17 cellular contexts compared by ENCODE assay signal in the genomic region with DNA sequence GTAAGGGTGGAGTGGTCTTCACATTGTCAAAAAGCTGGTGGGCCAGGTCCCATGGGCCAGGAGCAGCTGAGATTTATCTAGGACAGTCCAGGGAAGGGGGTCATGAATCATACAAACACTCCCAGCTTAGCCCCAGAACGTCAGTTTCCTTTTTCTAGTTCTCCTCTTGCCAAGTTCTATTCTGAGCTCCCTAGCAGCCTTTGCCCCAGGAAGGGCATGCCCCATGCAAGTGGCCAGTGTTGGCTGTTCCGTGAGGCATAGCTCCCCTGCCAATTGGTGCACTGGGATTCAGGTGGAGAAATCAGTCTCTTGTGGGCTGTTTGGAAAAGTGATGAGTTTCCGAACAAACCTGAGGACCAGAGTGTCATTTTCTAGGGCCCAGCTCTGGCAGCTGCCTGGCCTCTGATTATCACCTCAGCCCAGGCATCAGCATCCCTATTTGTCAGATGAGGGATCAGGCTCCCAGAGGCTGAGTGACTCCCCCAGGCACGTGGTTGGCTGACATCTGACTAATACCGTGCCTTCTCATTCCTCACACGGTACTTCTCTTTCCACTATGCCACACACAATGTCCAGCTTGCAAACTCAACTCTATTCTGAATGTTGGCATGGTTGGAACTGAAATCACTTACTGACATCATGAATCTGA. TPM values are rescaled to one million over a fixed set of nuclear protein-coding genes. Genes with fewer than 3 reads are reported as not detected.
DNase-seq lines count a peak whose midpoint lies in the region; ATAC-seq and TF ChIP-seq lines count a peak whose summit lies in the region.
"Had no signal": no experiment of that assay in that cellular context is flagged by ENCODE, and none has a peak within 500 bp of the region (broad histone marks: within the 10 kb centered on the region; RNA-seq: fewer than 3 reads in every experiment).

No MANE protein-coding gene starts in this region.

- H3K4me1 Mint-ChIP-seq in HFFc6 (ENCODE audit: low read depth): peaks cover 24% of the 10 kb centered on the region

- no peak for TF ChIP-seq CTCF in HFFc6 (IDR thresholded peaks at IDR 0.05)
- TF ChIP-seq CTCF in body of pancreas (IDR thresholded peaks at IDR 0.05): no peak

- H3K9me3 Mint-ChIP-seq in HFFc6: peaks cover 9% of the 10 kb centered on the region

- H3K27me3 Mint-ChIP-seq in HFFc6 (ENCODE audit: insufficient read depth): peaks cover 6% of the 10 kb centered on the region
- H3K27me3 Mint-ChIP-seq: activated naive CD8-positive, alpha-beta T cell had no signal

- H3K4me1 ChIP-seq in body of pancreas: peaks cover 96% of the 10 kb centered on the region
- H3K4me1 ChIP-seq: BLaER1, SJSA1 had no signal

- H3K9me3 ChIP-seq in body of pancreas: no peaks in the 10 kb centered on the region

- H3K4me3 ChIP-seq in body of pancreas: no peak overlapping the region
- H3K4me3 ChIP-seq: BLaER1, esophagus muscularis mucosa, SJSA1 had no signal

- peak overlapping the region; percentile 49 to 89 (median 64) for H3K27ac ChIP-seq in body of pancreas
- H3K27ac ChIP-seq: BLaER1, esophagus muscularis mucosa, SJSA1, WERI-Rb-1 had no signal

- peak; percentile 61 for DNase-seq in AG08396 (ENCODE audit: low spot score)
- DNase-seq in HFFc6: peak; percentile 29
- DNase-seq in body of pancreas: no peak
- DNase-seq in islet precursor cell: peak; percentile 46
- no peak for DNase-seq in HPDE6-E6E7 (ENCODE audit: extremely low spot score)
- no peak for DNase-seq in activated effector memory CD4-positive, alpha-beta T cell treated with Interleukin-2 at 50 U/mL for 16 hours
- no peak for DNase-seq in GM19240 (ENCODE audit: insufficient read length, low spot score)
- DNase-seq: activated CD8-positive, alpha-beta memory T cell treated with anti-CD3 and anti-CD28 coated beads, Interleukin-2, amount 50 U/mL, for 4 hours; GF-D8; NCI-H1930; NCI-H748 treated with DMSO at 0.1 percent for 48 hours; WERI-Rb-1 had no signal

- H3K4me3 Mint-ChIP-seq in HFFc6: peak overlapping the region; percentile 28; the same call in 1 of the 2 replicates
- H3K4me3 Mint-ChIP-seq: activated naive CD8-positive, alpha-beta T cell had no signal

- intact Hi-C loops in body of pancreas (cut with DNase I): no loop called here

- H3K27me3 ChIP-seq in body of pancreas: no peaks in the 10 kb centered on the region
- H3K27me3 ChIP-seq: BLaER1, esophagus muscularis mucosa, SJSA1 had no signal

- H3K36me3 ChIP-seq in body of pancreas (replicated peaks in 1 of 2; ENCODE audit: insufficient read depth in 1 of 2, low read depth in 2 of 2): peaks cover 0 to 3% of the 10 kb centered on the region in 2 donors
- H3K36me3 ChIP-seq: BLaER1, esophagus muscularis mucosa, SJSA1, WERI-Rb-1 had no signal

- ATAC-seq in body of pancreas (no peak), GM19324 (IDR thresholded peaks at IDR 0.05; ENCODE audit: low FRiP score, unreplicated experiment) (no peak)

- 25 to 43% methylated on average over 5 to 6 of the region's 6 CpGs for WGBS in body of pancreas, 2 donors

- peak overlapping the region; percentile 62 for H3K27ac Mint-ChIP-seq in HFFc6
- H3K27ac Mint-ChIP-seq: activated naive CD8-positive, alpha-beta T cell had no signal

- H3K36me3 Mint-ChIP-seq in HFFc6 (ENCODE audit: low read depth): no peaks in the 10 kb centered on the region

- TF ChIP-seq POLR2A in body of pancreas (IDR thresholded peaks at IDR 0.05): no peak

RNA-seq across cellular contexts. Expression of a gene that starts 14.2 kb away (rescaled TPM):
- under 1 TPM in 3 of 6 experiments, not detected in 3; 0.03 to 0.05 (median 0.05) TPM for total RNA-seq in HFFc6 (2021; fragmentation: NEBNext Ultra II Directional; extraction: Animal tissue kit (Norgen Biotek cat#: 25700))
- 1 to 10 TPM; 2.3 to 4.3 TPM for total RNA-seq in body of pancreas

RNA-seq across cellular contexts. Expression of a gene that starts 16.8 kb away (rescaled TPM):
- total RNA-seq in HFFc6 (2021; fragmentation: NEBNext Ultra II Directional; extraction: Animal tissue kit (Norgen Biotek cat#: 25700)): not detected
- 100 to 1,000 TPM in 1 of 2 donors, 10 to 100 TPM in 1; 49.1 to 133 TPM for total RNA-seq in body of pancreas

Comparison
In these comparisons a context has a peak if more than half of its experiments do, and no peak if none do; other contexts are left out.
1. DNase-seq: peak in AG08396 (single experiment), HFFc6 (single experiment) and islet precursor cell (single experiment); none in body of pancreas (0 of 4), HPDE6-E6E7 (single experiment), activated effector memory CD4-positive, alpha-beta T cell treated with Interleukin-2 at 50 U/mL for 16 hours (single experiment) and GM19240 (single experiment).
2. RNA of a gene that starts 16.8 kb away (total RNA-seq): 49.1 to 133 TPM in body of pancreas; not detected in HFFc6; every median in the first group is over 10 times any median in the second.